ENCODE assay signal across 10 cellular contexts in genomic region chr2:39492701-39493100, GRCh38. TPM values are rescaled to one million over a fixed set of nuclear protein-coding genes. Genes with fewer than 3 reads are reported as not detected.
DNase-seq lines count a peak whose midpoint lies in the region; ATAC-seq, FAIRE-seq and TF ChIP-seq lines count a peak whose summit lies in the region.
"Had no signal": no experiment of that assay in that cellular context is flagged by ENCODE, and none has a peak within 500 bp of the region (broad histone marks: within the 10 kb centered on the region; RNA-seq: fewer than 3 reads in every experiment).

No MANE protein-coding gene starts in this region.

- no peak overlapping the region for H3K23ac ChIP-seq in mesenchymal stem cell (ENCODE audit: low read length in 2 of 2)

- H3K27me3 Mint-ChIP-seq in astrocyte (ENCODE audit: low read depth, unreplicated experiment): no peaks in the 10 kb centered on the region

- H2BK120ac ChIP-seq in mesenchymal stem cell (ENCODE audit: low read depth, low read length): no peak overlapping the region

- H3K27ac ChIP-seq in MM.1S (ENCODE audit: low read length) (peak overlapping the region; percentile 98), astrocyte (ENCODE audit: low read depth, low read length) (peak overlapping the region; percentile 79), mesenchymal stem cell (ENCODE audit: low read length, poor library complexity, severe bottlenecking) (no peak overlapping the region)

- no peak overlapping the region for H2BK12ac ChIP-seq in mesenchymal stem cell (ENCODE audit: low read length in 2 of 2)

- peaks cover 48% of the 10 kb centered on the region for H3K4me1 Mint-ChIP-seq in astrocyte (ENCODE audit: low read depth, unreplicated experiment)

- H3K4me2 ChIP-seq in MM.1S (ENCODE audit: low read depth, low read length): peak overlapping the region; percentile 93
- peak overlapping the region; percentile 63 for H3K4me2 ChIP-seq in astrocyte (ENCODE audit: low read length)
- H3K4me2 ChIP-seq in mesenchymal stem cell (ENCODE audit: low read length, poor library complexity, severe bottlenecking): no peak overlapping the region

- no peaks in the 10 kb centered on the region for H3K9me3 Mint-ChIP-seq in astrocyte (ENCODE audit: unreplicated experiment)

- no peak overlapping the region for H4K8ac ChIP-seq in mesenchymal stem cell (ENCODE audit: low read length)

- no peak overlapping the region for H2BK5ac ChIP-seq in mesenchymal stem cell (ENCODE audit: low read depth, low read length, poor library complexity, severe bottlenecking)

- H3K27ac Mint-ChIP-seq in astrocyte (ENCODE audit: unreplicated experiment): peak overlapping the region; percentile 37

- H3K79me2 ChIP-seq in MM.1S (ENCODE audit: low read length): no peaks in the 10 kb centered on the region
- no peaks in the 10 kb centered on the region for H3K79me2 ChIP-seq in astrocyte (ENCODE audit: insufficient read depth, low read length)

- H4K91ac ChIP-seq in mesenchymal stem cell (ENCODE audit: low read length): no peak overlapping the region

- H3K4me3 Mint-ChIP-seq in astrocyte (ENCODE audit: unreplicated experiment): no peak overlapping the region

- H3K9ac ChIP-seq in MM.1S (ENCODE audit: low read length) (peak overlapping the region; percentile 87), astrocyte (ENCODE audit: low read length) (peak overlapping the region; percentile 53), mesenchymal stem cell (ENCODE audit: low read length) (peak overlapping the region; percentile 70)

- H2AFZ ChIP-seq in MM.1S (ENCODE audit: low read length): no peak overlapping the region
- no peak overlapping the region for H2AFZ ChIP-seq in astrocyte (ENCODE audit: low read depth, low read length)
- H2AFZ ChIP-seq in mesenchymal stem cell (ENCODE audit: low read depth, low read length): no peak overlapping the region

- H3K18ac ChIP-seq in mesenchymal stem cell (ENCODE audit: low read depth in 1 of 2, low read length in 2 of 2): no peak overlapping the region

- peaks cover 17% of the 10 kb centered on the region for H3F3A ChIP-seq in MM.1S (ENCODE audit: insufficient read depth, low read length)

- no peaks in the 10 kb centered on the region for H3K9me2 ChIP-seq in MM.1S (replicated peaks; ENCODE audit: insufficient read depth, low read length)

- DNase-seq in CD1c-positive myeloid dendritic cell (ENCODE audit: extremely low spot score) (peak; percentile 75), MM.1S (peak; percentile 35), astrocyte (ENCODE audit: low read depth) (no peak), mesenchymal stem cell (no peak), Kasumi-1 (lab: John Stamatoyannopoulos, UW) (no peak), NCI-H82 (lab: John Stamatoyannopoulos, UW) (no peak)
- no peak for DNase-seq in stimulated activated CD4-positive, alpha-beta T cell treated with anti-CD3 and anti-CD28 coated beads, Interleukin-2, amount 100 ng/mL, for 24 hours
- DNase-seq: GOT3, midbrain had no signal

- H3K14ac ChIP-seq in mesenchymal stem cell (ENCODE audit: low read length in 2 of 2): no peak overlapping the region

- no peak overlapping the region for H2AK5ac ChIP-seq in mesenchymal stem cell (ENCODE audit: low read length, severe bottlenecking)

- FAIRE-seq in astrocyte (lab: Jason Lieb, UNC): no peak

- no peaks in the 10 kb centered on the region for H3K36me3 ChIP-seq in MM.1S (replicated peaks; ENCODE audit: insufficient read depth, low read length)
- no peaks in the 10 kb centered on the region for H3K36me3 ChIP-seq in astrocyte (ENCODE audit: insufficient read depth, low read length)
- H3K36me3 ChIP-seq in mesenchymal stem cell (ENCODE audit: control insufficient read depth in 1 of 2, insufficient read depth in 2 of 2, low read depth in 1 of 2, low read length in 2 of 2): no peaks in the 10 kb centered on the region

- H3K4me3 ChIP-seq in MM.1S (ENCODE audit: low read length): peak overlapping the region; percentile 48
- H3K4me3 ChIP-seq in astrocyte (ENCODE audit: insufficient read depth, low read depth, low read length): no peak overlapping the region
- peak overlapping the region in 1 of 2 experiments; percentile 16 for H3K4me3 ChIP-seq in mesenchymal stem cell (ENCODE audit: insufficient read depth in 1 of 2, low read depth in 1 of 2, low read length in 2 of 2)

- H3K4me1 ChIP-seq in MM.1S (ENCODE audit: low read length): peaks cover 37% of the 10 kb centered on the region
- H3K4me1 ChIP-seq in astrocyte (ENCODE audit: insufficient read depth, low read length): peaks cover 41% of the 10 kb centered on the region
- H3K4me1 ChIP-seq in mesenchymal stem cell (ENCODE audit: control insufficient read depth, insufficient read depth, low read depth, low read length): peaks cover 14% of the 10 kb centered on the region

- ATAC-seq in HG02840 (IDR thresholded peaks at IDR 0.05; ENCODE audit: low FRiP score, unreplicated experiment): no peak

- TF ChIP-seq CTCF in MM.1S (IDR thresholded peaks at IDR 0.05; ENCODE audit: low read length) (no peak), astrocyte (IDR thresholded peaks at IDR 0.05; ENCODE audit: insufficient read depth, low read depth, low read length) (no peak)

- H3K9me3 ChIP-seq in MM.1S (replicated peaks; ENCODE audit: insufficient read depth, low read length) (no peaks in the 10 kb centered on the region), astrocyte (ENCODE audit: insufficient read depth, low read depth, low read length) (no peaks in the 10 kb centered on the region), mesenchymal stem cell (ENCODE audit: control insufficient read depth, low read length) (no peaks in the 10 kb centered on the region)

- H3K79me1 ChIP-seq in mesenchymal stem cell (replicated peaks; ENCODE audit: low read length, poor library complexity, severe bottlenecking): no peaks in the 10 kb centered on the region

- H4K20me1 ChIP-seq in MM.1S (ENCODE audit: insufficient read depth, low read length) (no peaks in the 10 kb centered on the region), astrocyte (ENCODE audit: insufficient read depth, low read length) (no peaks in the 10 kb centered on the region)

- H3K27me3 ChIP-seq in MM.1S (replicated peaks; ENCODE audit: insufficient read depth, low read length) (no peaks in the 10 kb centered on the region), astrocyte (ENCODE audit: insufficient read depth, low read length) (no peaks in the 10 kb centered on the region), mesenchymal stem cell (ENCODE audit: control insufficient read depth in 1 of 2, insufficient read depth in 1 of 2, low read length in 2 of 2) (no peaks in the 10 kb centered on the region)

- H3K36me3 Mint-ChIP-seq in astrocyte (ENCODE audit: low read depth, unreplicated experiment): peaks cover 5% of the 10 kb centered on the region

- no peak overlapping the region for H3K4ac ChIP-seq in mesenchymal stem cell (ENCODE audit: low read depth in 1 of 2, low read length in 2 of 2)

- no peak overlapping the region for H2BK15ac ChIP-seq in mesenchymal stem cell (ENCODE audit: low read depth, poor library complexity, severe bottlenecking)

RNA-seq across cellular contexts. Expression of gene MAP4K3, which starts 55.6 kb away (rescaled TPM):
- total RNA-seq in astrocyte: 49.3 and 58.1 TPM in 2 replicates
- polyA plus RNA-seq in mesenchymal stem cell (2013, experiment 1 of 2): 31.1 TPM
- 32.2 TPM for polyA plus RNA-seq in mesenchymal stem cell (2013, experiment 2 of 2)

Comparison
In these comparisons a context has a peak if more than half of its experiments do, and no peak if none do; other contexts are left out.
1. DNase-seq: peak in CD1c-positive myeloid dendritic cell (single experiment) and MM.1S (single experiment); none in astrocyte (single experiment), mesenchymal stem cell (single experiment), Kasumi-1 (0 of 2), NCI-H82 (single experiment) and stimulated activated CD4-positive, alpha-beta T cell treated with anti-CD3 and anti-CD28 coated beads, Interleukin-2, amount 100 ng/mL, for 24 hours (0 of 2).
2. Peak in every context shown above with its lines, with median percentiles within 50 percentile points of each other: H3K9ac ChIP-seq.